13 cellular contexts compared by ENCODE assay signal in genomic region chr12:22276313-22276712, GRCh38. TPM values are rescaled to one million over a fixed set of nuclear protein-coding genes. Genes with fewer than 3 reads are reported as not detected.
A peak's percentile ranks its signal among the peaks of the same experiment; 100 is the strongest.
DNase-seq lines count a peak whose midpoint lies in the region; ATAC-seq and TF ChIP-seq lines count a peak whose summit lies in the region.
"Had no signal": no experiment of that assay in that cellular context is flagged by ENCODE, and none has a peak within 500 bp of the region (broad histone marks: within the 10 kb centered on the region; RNA-seq: fewer than 3 reads in every experiment).

No MANE protein-coding gene starts in this region.

- POLR2A ChIA-PET in MCF 10A (lab: Yijun Ruan, JAX): interaction anchor here (0.7 to 2.2 kb wide), 9 partner anchors 10 to 716 kb away, joined by 3 to 16 read pairs (median 5); no protein-coding TSS in a partner anchor
- POLR2A ChIA-PET in CD4-positive, alpha-beta T cell (lab: Charles Lee): no interaction called here

- peaks cover 51% of the 10 kb centered on the region for H3K4me1 Mint-ChIP-seq in MCF 10A (ENCODE audit: insufficient read depth, unreplicated experiment)
- no peaks in the 10 kb centered on the region for H3K4me1 Mint-ChIP-seq in CD4-positive, alpha-beta T cell (ENCODE audit: low read depth)

- no peaks in the 10 kb centered on the region for H4K20me1 ChIP-seq in GM23248 (ENCODE audit: insufficient read depth)

- peaks cover 22% of the 10 kb centered on the region for H3K9me3 Mint-ChIP-seq in MCF 10A (ENCODE audit: unreplicated experiment)
- H3K9me3 Mint-ChIP-seq in CD4-positive, alpha-beta T cell: no peaks in the 10 kb centered on the region
- H3K9me3 Mint-ChIP-seq: neural crest cell, type B pancreatic cell had no signal

- no peaks in the 10 kb centered on the region for H3K27me3 Mint-ChIP-seq in MCF 10A (ENCODE audit: insufficient read depth, unreplicated experiment)
- no peaks in the 10 kb centered on the region for H3K27me3 Mint-ChIP-seq in CD4-positive, alpha-beta T cell

- H3K4me1 ChIP-seq in GM23248 (ENCODE audit: insufficient read depth) (peaks cover 29% of the 10 kb centered on the region), left lung (no peaks in the 10 kb centered on the region), skeletal muscle tissue (ENCODE audit: control insufficient read depth in 3 of 3, insufficient read depth in 3 of 3, low read length in 3 of 3) (peaks cover 0 to 3% (median 0%) of the 10 kb centered on the region in 3 donors)

- CTCF ChIA-PET in MCF 10A (lab: Yijun Ruan, JAX): interaction anchor here (0.6 to 2.3 kb wide), 4 partner anchors 59 to 175 kb away, joined by 3 to 18 read pairs (median 6); no protein-coding TSS in a partner anchor
- CTCF ChIA-PET in CD4-positive, alpha-beta T cell (lab: Charles Lee): no interaction called here

- TF ChIP-seq CTCF in MCF 10A (IDR thresholded peaks at IDR 0.05; ENCODE audit: unreplicated experiment) (no peak), left lung (IDR thresholded peaks at IDR 0.05) (no peak)
- no peak for TF ChIP-seq CTCF in CD4-positive, alpha-beta T cell (IDR thresholded peaks at IDR 0.05)

- in situ Hi-C loops in GM23248 (cut with MboI): no loop called here

- 22 to 24% methylated on average over 5 of the region's 5 CpGs for WGBS in GM23248 (ENCODE audit: low coverage in 1 of 2, low lambda C conversion rate in 2 of 2, missing lambda C conversion rate in 2 of 2), 2 experiments

- intact Hi-C loops in MCF 10A (cut with micrococcal nuclease): loop anchor here (1.0 to 5.0 kb wide), 3 partner anchors 59 to 234 kb away; no protein-coding TSS in a partner anchor
- intact Hi-C loops in left lung (cut with DNase I): no loop called here
- intact Hi-C loops in CD4-positive, alpha-beta T cell (cut with DNase I, micrococcal nuclease): no loop called here

- ATAC-seq in left lung: no peak
- ATAC-seq in CD4-positive, alpha-beta T cell (ENCODE audit: poor library complexity): no peak

- H3K4me3 Mint-ChIP-seq in MCF 10A (ENCODE audit: unreplicated experiment): peak overlapping the region; percentile 53
- H3K4me3 Mint-ChIP-seq in CD4-positive, alpha-beta T cell: no peak overlapping the region
- H3K4me3 Mint-ChIP-seq: neural crest cell, type B pancreatic cell had no signal

- H3K9ac ChIP-seq in GM23248 (peak overlapping the region; percentile 74), skeletal muscle tissue (ENCODE audit: low read depth in 1 of 3, low read length in 3 of 3) (peak overlapping the region in 1 of 3 donors; percentile 17)

- DNase-seq in GM23248 (no peak), MCF 10A (ENCODE audit: unreplicated experiment) (no peak), left lung (no peak), globus pallidus (ENCODE audit: low spot score) (no peak)
- DNase-seq in CD4-positive, alpha-beta T cell: no peak
- no peak for DNase-seq in activated naive CD4-positive, alpha-beta T cell treated with anti-CD3 and anti-CD28 coated beads, Interleukin-2, amount 50 U/mL, for 16 hours
- DNase-seq in activated CD4-positive, alpha-beta T cell treated with anti-CD3 and anti-CD28 coated beads, Interleukin-2, amount 50 U/mL, for 4 hours: no peak
- DNase-seq: activated CD4-positive, alpha-beta T cell treated with anti-CD3 and anti-CD28 coated beads for 1 hour; activated T-cell treated with anti-CD3 and anti-CD28 coated beads, Interleukin-2, amount 50 U/mL, for 1 hour; NCI-H2227 treated with DMSO at 0.1 percent for 48 hours had no signal

- H2AFZ ChIP-seq in GM23248: peak overlapping the region; percentile 83

- H3K27ac Mint-ChIP-seq in MCF 10A (ENCODE audit: low read depth, unreplicated experiment): peak overlapping the region; percentile 96
- no peak overlapping the region for H3K27ac Mint-ChIP-seq in CD4-positive, alpha-beta T cell
- H3K27ac Mint-ChIP-seq: type B pancreatic cell had no signal

- no peaks in the 10 kb centered on the region for H3K79me2 ChIP-seq in GM23248 (ENCODE audit: insufficient read depth)

- H3F3A ChIP-seq in GM23248 (ENCODE audit: insufficient read depth): peaks cover 7% of the 10 kb centered on the region; the same call in 1 of the 2 replicates

- H3K27me3 ChIP-seq in GM23248 (replicated peaks; ENCODE audit: insufficient read depth) (no peaks in the 10 kb centered on the region), left lung (no peaks in the 10 kb centered on the region), skeletal muscle tissue (ENCODE audit: control insufficient read depth in 3 of 3, insufficient read depth in 3 of 3, low read length in 3 of 3) (no peaks in the 10 kb centered on the region)
- H3K27me3 ChIP-seq in CD4-positive, alpha-beta T cell (ENCODE audit: control insufficient read depth, insufficient read depth, low read length): no peaks in the 10 kb centered on the region

- no peaks in the 10 kb centered on the region for H3K9me2 ChIP-seq in GM23248 (ENCODE audit: insufficient read depth)

- BruUV-seq in MCF 10A (replicated peaks; lab: Mats Ljungman, UMichigan): TSS peak; percentile 57

- H3K36me3 Mint-ChIP-seq in MCF 10A (ENCODE audit: insufficient read depth, unreplicated experiment): no peaks in the 10 kb centered on the region
- H3K36me3 Mint-ChIP-seq in CD4-positive, alpha-beta T cell (ENCODE audit: low read depth): no peaks in the 10 kb centered on the region

- H3K36me3 ChIP-seq in GM23248 (ENCODE audit: low read depth): no peaks in the 10 kb centered on the region
- no peaks in the 10 kb centered on the region for H3K36me3 ChIP-seq in left lung
- H3K36me3 ChIP-seq in skeletal muscle tissue (ENCODE audit: control insufficient read depth in 3 of 3, insufficient read depth in 3 of 3, low read length in 3 of 3): no peaks in the 10 kb centered on the region

- H3K27ac ChIP-seq in GM23248: peak overlapping the region; percentile 89
- H3K27ac ChIP-seq in left lung: peak overlapping the region; percentile 55 to 73
- H3K27ac ChIP-seq in skeletal muscle tissue (ENCODE audit: low read depth, low read length): peak overlapping the region; percentile 79
- no peak overlapping the region for H3K27ac ChIP-seq in CD4-positive, alpha-beta T cell (ENCODE audit: low read depth, low read length)

- H3K9me3 ChIP-seq in GM23248 (ENCODE audit: low read depth) (no peaks in the 10 kb centered on the region), left lung (no peaks in the 10 kb centered on the region), skeletal muscle tissue (ENCODE audit: control insufficient read depth in 3 of 3, low read length in 3 of 3) (no peaks in the 10 kb centered on the region)
- no peaks in the 10 kb centered on the region for H3K9me3 ChIP-seq in CD4-positive, alpha-beta T cell (ENCODE audit: control insufficient read depth, low read length)

- H3K4me2 ChIP-seq in GM23248 (ENCODE audit: unreplicated experiment): peak overlapping the region; percentile 72

- H3K4me3 ChIP-seq in GM23248: peak overlapping the region; percentile 52
- no peak overlapping the region for H3K4me3 ChIP-seq in left lung
- H3K4me3 ChIP-seq in skeletal muscle tissue (ENCODE audit: low read length in 3 of 3): no peak overlapping the region

RNA-seq across cellular contexts. Expression of gene ST8SIA1, which starts 58.2 kb away (rescaled TPM):
- not detected in 2 replicates for total RNA-seq in GM23248 (2014; rRNA removed; shearing (Covaris generic))
- 0.15 TPM in 1 of 2 replicates, not detected in the other for polyA plus RNA-seq in GM23248 (2016; fragmentation: Nextera tagmentation; extraction: Ambion mirVana)
- 3.8 and 4.7 TPM in 2 replicates for total RNA-seq in MCF 10A (2022)
- total RNA-seq in left lung: 1 to 10 TPM; 2.4 to 5.6 TPM
- 5.2 TPM for total RNA-seq in skeletal muscle tissue
- total RNA-seq in CD4-positive, alpha-beta T cell: 1 to 10 TPM; 5.6 to 5.7 TPM
